7 cellular contexts compared by ENCODE assay signal in the genomic region with DNA sequence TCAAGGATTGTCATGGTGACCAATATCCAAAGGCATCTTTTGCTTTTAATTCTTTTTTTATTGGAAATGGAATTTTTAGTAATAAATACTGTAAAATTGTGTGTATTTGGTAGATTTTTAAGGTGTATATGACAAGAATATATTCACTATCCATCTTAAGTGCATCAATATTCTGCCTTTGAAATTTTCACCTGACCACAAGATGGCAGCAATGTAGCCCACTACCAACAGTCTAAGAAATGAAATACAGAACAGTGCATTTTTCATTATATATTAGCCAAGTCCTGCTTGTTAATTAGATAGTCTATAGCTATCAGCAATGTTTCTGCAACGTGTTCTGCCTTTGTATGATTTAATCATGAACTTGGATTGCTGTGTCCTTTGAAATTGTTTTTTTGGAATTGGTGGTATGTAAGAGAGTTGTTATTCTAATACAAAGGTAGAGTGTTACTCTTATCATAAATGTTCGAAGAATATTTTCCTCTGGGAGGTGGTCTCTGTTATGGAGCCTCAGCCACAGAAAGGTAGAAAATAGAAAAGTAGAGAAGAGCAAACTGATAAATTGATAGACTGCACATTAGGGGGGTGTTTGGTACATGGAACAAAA. TPM values are rescaled to one million over a fixed set of nuclear protein-coding genes. Genes with fewer than 3 reads are reported as not detected.
DNase-seq lines count a peak whose midpoint lies in the region; ATAC-seq and TF ChIP-seq lines count a peak whose summit lies in the region.

No MANE protein-coding gene starts in this region.

- H3K4me3 ChIP-seq in coronary artery = no peak overlapping the region

- TF ChIP-seq CTCF in coronary artery (IDR thresholded peaks at IDR 0.05) = peak; percentile 58

- peak; percentile 81 for ATAC-seq in GM19395 (IDR thresholded peaks at IDR 0.05; ENCODE audit: unreplicated experiment)

- H3K27ac ChIP-seq in coronary artery = no peak overlapping the region

- DNase-seq in Daoy (ENCODE audit: low read depth) = peak; percentile 7
- peak; percentile 3 for DNase-seq in NCI-H226
- no peak for DNase-seq in coronary artery (ENCODE audit: low spot score)
- peak; percentile 62 for DNase-seq in myocyte (ENCODE audit: low read depth)
- no peak for DNase-seq in NCI-H526 treated with DMSO at 0.1 percent for 48 hours (lab: John Stamatoyannopoulos, UW)
- no peak for DNase-seq in activated CD8-positive, alpha-beta memory T cell treated with anti-CD3 and anti-CD28 coated beads, Interleukin-2, amount 50 U/mL, for 4 hours

RNA-seq across cellular contexts. Expression of gene HPGDS, which starts 38.2 kb away (rescaled TPM):
- total RNA-seq in Daoy (2014; rRNA removed; shearing (Covaris generic)) = not detected in 2 replicates
- not detected in 2 replicates for total RNA-seq in myocyte
- 0.06 TPM for polyA plus RNA-seq in myocyte (2012)

Comparison
In these comparisons a context has a peak if more than half of its experiments do, and no peak if none do; other contexts are left out.
1. DNase-seq: peak in Daoy (single experiment), NCI-H226 (single experiment) and myocyte (single experiment); none in coronary artery (single experiment), NCI-H526 treated with DMSO at 0.1 percent for 48 hours (single experiment) and activated CD8-positive, alpha-beta memory T cell treated with anti-CD3 and anti-CD28 coated beads, Interleukin-2, amount 50 U/mL, for 4 hours (single experiment).